Comparison of ENCODE assay signal across 8 cellular contexts in genomic region chr22:49724893-49725489, GRCh38.
DNase-seq lines count a peak whose midpoint lies in the region; TF ChIP-seq lines count a peak whose summit lies in the region.

No MANE protein-coding gene starts in this region.

- H3K36me3 ChIP-seq in cardiac muscle cell (no peaks in the 10 kb centered on the region), uterus (no peaks in the 10 kb centered on the region)

- H3K27ac ChIP-seq in cardiac muscle cell = no peak overlapping the region
- H3K27ac ChIP-seq in uterus = no peak overlapping the region

- no peaks in the 10 kb centered on the region for H3K9me3 ChIP-seq in cardiac muscle cell (ENCODE audit: low read depth)
- no peaks in the 10 kb centered on the region for H3K9me3 ChIP-seq in uterus

- peak; percentile 40 for DNase-seq in DMS79 treated with DMSO at 0.1 percent for 48 hours (lab: John Stamatoyannopoulos, UW)
- DNase-seq in HUDEP-2 (lab: John Stamatoyannopoulos, UW; ENCODE audit: unreplicated experiment in 76 of 76) = peak in 63 of 76 experiments; percentile 2 to 80 (median 52)
- peak; percentile 48 for DNase-seq in SHP77 treated with DMSO at 0.1 percent for 48 hours (lab: John Stamatoyannopoulos, UW)
- DNase-seq in activated naive CD4-positive, alpha-beta T cell (lab: John Stamatoyannopoulos, UW) = peak; percentile 24 to 68 (median 52)
- DNase-seq in cardiac muscle cell (ENCODE audit: low read depth in 1 of 2, low spot score in 1 of 2) = peak; percentile 56 to 83
- peak; percentile 25 for DNase-seq in putamen (ENCODE audit: low spot score)
- DNase-seq in uterus = peak in 1 of 2 donors; percentile 25
- no peak for DNase-seq in HCEC 1CT

- intact Hi-C loops in uterus (cut with DNase I; ENCODE audit: low total_unique reads) = no loop called here

- H3K4me1 ChIP-seq in cardiac muscle cell (ENCODE audit: low read depth) = no peaks in the 10 kb centered on the region
- no peaks in the 10 kb centered on the region for H3K4me1 ChIP-seq in uterus

- H3K27me3 ChIP-seq in cardiac muscle cell (peaks cover 73% of the 10 kb centered on the region), uterus (no peaks in the 10 kb centered on the region)

- H3K4me3 ChIP-seq in cardiac muscle cell (no peak overlapping the region), uterus (no peak overlapping the region)

- TF ChIP-seq CTCF in cardiac muscle cell (IDR thresholded peaks at IDR 0.05; ENCODE audit: low read depth, low read length) (peak; percentile 55), uterus (IDR thresholded peaks at IDR 0.05) (peak; percentile 24 to 77 (median 36))

- peak in 1 of 2 donors; percentile 3 for TF ChIP-seq POLR2A in uterus (IDR thresholded peaks at IDR 0.05)
